ENCODE assay signal across 23 cellular contexts in genomic region chr2:235988271-235989015, GRCh38.
"Had no signal": no experiment of that assay in that cellular context is flagged by ENCODE, and none has a peak within 500 bp of the region (broad histone marks: within the 10 kb centered on the region; RNA-seq: fewer than 3 reads in every experiment).

No MANE protein-coding gene starts in this region.

- H3K27ac ChIP-seq: esophagus squamous epithelium, lower lobe of right lung, neural progenitor cell, parathyroid adenoma, right lobe of liver, testis, tibial nerve, upper lobe of left lung had no signal

- H3K27ac Mint-ChIP-seq: dendritic cell treated with granulocyte-macrophage colony-stimulating factor and Interleukin-4, amounts not matched to agents 40 ng/mL and 50 ng/mL, for 4 days; natural killer cell treated with Interleukin-12 subunit alpha and Interleukin-12 subunit beta and Interleukin-15 and Interleukin-18, amount 100 ng/mL, for 72 hours; neural progenitor cell; progenitor cell of endocrine pancreas; stimulated activated effector memory CD8-positive, alpha-beta T cell treated with anti-CD3 and anti-CD28 coated beads, Interleukin-12 subunit alpha, Interleukin-12 subunit beta, amount 100 ng/mL, for 72 hours had no signal

- H3K9me3 ChIP-seq: esophagus squamous epithelium, lower lobe of right lung, right lobe of liver, testis, tibial nerve, upper lobe of left lung had no signal

- H3K4me3 Mint-ChIP-seq: dendritic cell treated with granulocyte-macrophage colony-stimulating factor and Interleukin-4, amounts not matched to agents 40 ng/mL and 50 ng/mL, for 4 days; natural killer cell treated with Interleukin-12 subunit alpha and Interleukin-12 subunit beta and Interleukin-15 and Interleukin-18, amount 100 ng/mL, for 72 hours; neural progenitor cell; stimulated activated effector memory CD8-positive, alpha-beta T cell treated with anti-CD3 and anti-CD28 coated beads, Interleukin-12 subunit alpha, Interleukin-12 subunit beta, amount 100 ng/mL, for 72 hours had no signal

- DNase-seq: effector memory CD4-positive, alpha-beta T cell; erythroblast; esophagus squamous epithelium; foreskin melanocyte; hypothalamus; left ventricle myocardium superior; lower lobe of right lung; right lobe of liver; small intestine; stimulated activated CD4-positive, alpha-beta T cell treated with anti-CD3 and anti-CD28 coated beads, Interleukin-12 subunit alpha, Interleukin-12 subunit beta, amount 100 ng/mL, for 4 hours; stimulated activated CD4-positive, alpha-beta T cell treated with anti-CD3 and anti-CD28 coated beads, Interleukin-1b, Interleukin-23, amount 100 ng/mL, for 48 hours; stimulated activated CD4-positive, alpha-beta T cell treated with anti-CD3 and anti-CD28 coated beads, Interleukin-4, amount 100 ng/mL, for 1 hour; stimulated activated naive CD8-positive, alpha-beta T cell treated with anti-CD3 and anti-CD28 coated beads, Interleukin-15, Interleukin-2, amounts not matched to agents 100 U/mL and 50 U/mL, for 24 hours; substantia nigra; testis; upper lobe of left lung had no signal

- H3K4me3 ChIP-seq: esophagus squamous epithelium, lower lobe of right lung, neural progenitor cell, right lobe of liver, testis, tibial nerve, upper lobe of left lung had no signal

- H3K36me3 Mint-ChIP-seq: natural killer cell treated with Interleukin-12 subunit alpha and Interleukin-12 subunit beta and Interleukin-15 and Interleukin-18, amount 100 ng/mL, for 72 hours; stimulated activated effector memory CD8-positive, alpha-beta T cell treated with anti-CD3 and anti-CD28 coated beads, Interleukin-12 subunit alpha, Interleukin-12 subunit beta, amount 100 ng/mL, for 72 hours had no signal

- H3K4me1 ChIP-seq: esophagus squamous epithelium, lower lobe of right lung, parathyroid adenoma, right lobe of liver, testis, upper lobe of left lung had no signal

- H3K27me3 Mint-ChIP-seq: dendritic cell treated with granulocyte-macrophage colony-stimulating factor and Interleukin-4, amounts not matched to agents 40 ng/mL and 50 ng/mL, for 4 days; progenitor cell of endocrine pancreas had no signal

- ATAC-seq: lower lobe of right lung; right lobe of liver; stimulated activated effector memory CD8-positive, alpha-beta T cell treated with anti-CD3 and anti-CD28 coated beads, Interleukin-12 subunit alpha, Interleukin-12 subunit beta, amount 100 ng/mL, for 72 hours; stimulated activated naive CD8-positive, alpha-beta T cell treated with anti-CD3 and anti-CD28 coated beads, Interleukin-15, Interleukin-2, amounts not matched to agents 100 U/mL and 50 U/mL, for 24 hours had no signal

- H3K36me3 ChIP-seq: esophagus squamous epithelium, lower lobe of right lung, neural progenitor cell, right lobe of liver, upper lobe of left lung had no signal

- H3K27me3 ChIP-seq: esophagus squamous epithelium, neural progenitor cell, right lobe of liver, testis, tibial nerve, upper lobe of left lung had no signal
